In genomic region chr16:588639-588888, GRCh38 we compare ENCODE assay signal across 8 cellular contexts. TPM values are rescaled to one million over a fixed set of nuclear protein-coding genes. Genes with fewer than 3 reads are reported as not detected.
DNase-seq lines count a peak whose midpoint lies in the region; ATAC-seq and TF ChIP-seq lines count a peak whose summit lies in the region.

No MANE protein-coding gene starts in this region.

- H3K4me1 Mint-ChIP-seq in naive B cell = peaks cover 32 to 46% (median 38%) of the 10 kb centered on the region in 3 donors

- no peak for TF ChIP-seq POLR2A in upper lobe of left lung (IDR thresholded peaks at IDR 0.05)

- H3K27me3 ChIP-seq in HL-60 (ENCODE audit: insufficient read depth, poor library complexity, severe bottlenecking) (no peaks in the 10 kb centered on the region), upper lobe of left lung (no peaks in the 10 kb centered on the region)

- H3K27ac Mint-ChIP-seq in naive B cell = peak overlapping the region; percentile 95 to 99 (median 98)

- no peaks in the 10 kb centered on the region for H3K9me3 ChIP-seq in upper lobe of left lung

- peaks cover 0 to 9% (median 8%) of the 10 kb centered on the region in 3 donors for H3K27me3 Mint-ChIP-seq in naive B cell

- no peaks in the 10 kb centered on the region for H3K36me3 Mint-ChIP-seq in naive B cell

- H3K27ac ChIP-seq in HL-60 (replicated peaks) (peak overlapping the region; percentile 98), upper lobe of left lung (peak overlapping the region; percentile 95 to 98 (median 96))

- TF ChIP-seq CTCF in AG04449 (IDR thresholded peaks at IDR 0.05; ENCODE audit: insufficient read depth, low read length, missing control alignments) = no peak
- TF ChIP-seq CTCF in HL-60 (IDR thresholded peaks at IDR 0.05; ENCODE audit: insufficient read depth, low read length) = no peak
- no peak for TF ChIP-seq CTCF in upper lobe of left lung (IDR thresholded peaks at IDR 0.05)

- H3K4me1 ChIP-seq in upper lobe of left lung = peaks cover 38 to 56% (median 51%) of the 10 kb centered on the region in 4 donors

- POLR2A ChIA-PET in AG04449 (lab: Yijun Ruan, JAX) = interaction anchor here (0.6 to 1.0 kb wide), 3 partner anchors 10 to 76 kb away, joined by 3 read pairs; no protein-coding TSS in a partner anchor

- H3K36me3 ChIP-seq in upper lobe of left lung = no peaks in the 10 kb centered on the region

- CTCF ChIA-PET in AG04449 (lab: Yijun Ruan, JAX) = interaction anchor here (0.9 kb wide), 1 partner anchor 71 kb away, joined by 3 read pairs; no protein-coding TSS in a partner anchor

- TF ChIP-seq EP300 in upper lobe of left lung (IDR thresholded peaks at IDR 0.05) = no peak

- no peaks in the 10 kb centered on the region for H3K9me3 Mint-ChIP-seq in naive B cell

- ATAC-seq in GM19043 (IDR thresholded peaks at IDR 0.05; ENCODE audit: low read depth, unreplicated experiment) = peak; percentile 9
- peak; percentile 43 to 48 for ATAC-seq in naive B cell (ENCODE audit: low read depth in 2 of 2)
- peak in 1 of 2 donors; percentile 0 for ATAC-seq in upper lobe of left lung (ENCODE audit: low FRiP score in 2 of 2)

- WGBS in upper lobe of left lung, 2 donors = 1% methylated on average over 10 of the region's 21 CpGs; no CpG with 5 or more reads in 1 of the 2 donors

- peak overlapping the region; percentile 87 to 97 (median 96) for H3K4me3 Mint-ChIP-seq in naive B cell

- peak overlapping the region; percentile 80 for H3K4me3 ChIP-seq in AG04449 (ENCODE audit: low read depth, low read length)
- H3K4me3 ChIP-seq in HL-60 (replicated peaks; ENCODE audit: insufficient read depth, low read length) = peak overlapping the region; percentile 56
- peak overlapping the region; percentile 46 to 96 (median 82) for H3K4me3 ChIP-seq in upper lobe of left lung

- DNase-seq in AG04449 (ENCODE audit: low read depth, low spot score) = no peak
- peak; percentile 51 to 77 for DNase-seq in HL-60 (ENCODE audit: low read depth in 1 of 2, low spot score in 1 of 2)
- peak; percentile 57 to 64 for DNase-seq in activated CD4-positive, alpha-beta T cell treated with anti-CD3 and anti-CD28 coated beads for 4 hours
- peak; percentile 44 for DNase-seq in effector CD8-positive, alpha-beta T cell (lab: John Stamatoyannopoulos, UW)
- DNase-seq in naive B cell = peak; percentile 72
- DNase-seq in upper lobe of left lung = peak in 1 of 2 donors; percentile 47
- DNase-seq in midbrain (lab: John Stamatoyannopoulos, UW) = no peak

RNA-seq across cellular contexts. Expression of gene RAB40C, which starts 1.3 kb away (rescaled TPM):
- polyA plus RNA-seq in naive B cell (ENCODE audit: low read depth in 6 of 6) = 10 to 100 TPM in 2 of 6 donors, 1 to 10 TPM in 4; 6.8 to 14.5 (median 9.4) TPM
- total RNA-seq in upper lobe of left lung = 100 to 1,000 TPM in 1 of 6 donors, 10 to 100 TPM in 5; 40.5 to 101 (median 61.5) TPM

RNA-seq across cellular contexts. Expression of gene PIGQ, which starts 18.8 kb away (rescaled TPM):
- polyA plus RNA-seq in naive B cell (ENCODE audit: low read depth in 6 of 6) = 10 to 100 TPM in 5 of 6 donors, 1 to 10 TPM in 1; 4.5 to 22.2 (median 12.7) TPM
- total RNA-seq in upper lobe of left lung = 100 to 1,000 TPM in 2 of 6 donors, 10 to 100 TPM in 4; 42.7 to 153 (median 79.6) TPM

RNA-seq across cellular contexts. Expression of gene NHLRC4, which starts 21.8 kb away (rescaled TPM):
- polyA plus RNA-seq in naive B cell (ENCODE audit: low read depth in 6 of 6) = 1 to 10 TPM in 4 of 6 donors, under 1 TPM in 2; 0.90 to 3.4 (median 1.9) TPM
- 1 to 10 TPM; 1.2 to 7.8 (median 3.3) TPM for total RNA-seq in upper lobe of left lung

RNA-seq across cellular contexts. Expression of gene PRR35, which starts 28.4 kb away (rescaled TPM):
- not detected for polyA plus RNA-seq in naive B cell (ENCODE audit: low read depth in 6 of 6)
- total RNA-seq in upper lobe of left lung = not detected

RNA-seq across cellular contexts. Expression of gene WFIKKN1, which starts 42.2 kb away (rescaled TPM):
- polyA plus RNA-seq in naive B cell (ENCODE audit: low read depth in 6 of 6) = not detected
- total RNA-seq in upper lobe of left lung = 10 to 100 TPM in 1 of 6 donors, 1 to 10 TPM in 5; 1.7 to 16.8 (median 5.8) TPM

Comparison
In these comparisons a context has a peak if more than half of its experiments do, and no peak if none do; other contexts are left out.
1. DNase-seq: peak in HL-60 (2 of 2), activated CD4-positive, alpha-beta T cell treated with anti-CD3 and anti-CD28 coated beads for 4 hours (2 of 2), effector CD8-positive, alpha-beta T cell (single experiment) and naive B cell (single experiment); none in AG04449 (single experiment) and midbrain (single experiment).
2. Peak in every context shown above with its lines, with median percentiles within 50 percentile points of each other: H3K4me3 ChIP-seq.